In the genomic region with DNA sequence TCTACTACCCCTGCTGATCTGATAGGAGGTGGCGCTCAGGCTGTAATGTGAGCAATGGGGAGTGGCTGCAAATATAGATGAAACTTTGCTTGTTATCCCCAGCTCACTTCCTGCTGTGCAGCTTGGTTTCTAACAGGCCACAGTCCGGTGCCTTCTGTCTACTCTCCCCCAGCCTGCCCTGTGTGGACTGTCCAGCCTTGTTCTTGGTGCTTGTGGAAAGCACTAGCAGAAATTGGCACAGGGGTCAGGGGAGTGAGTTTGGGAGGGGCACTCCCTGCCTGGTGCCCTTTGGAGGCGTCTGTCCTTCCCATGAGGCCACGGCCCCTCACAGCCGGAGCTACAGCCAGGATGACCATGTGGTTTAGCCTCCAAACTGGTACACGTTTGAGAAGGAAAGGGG, we compare ENCODE assay signal across 1 cellular context.
TF ChIP-seq lines count a peak whose summit lies in the region.

No MANE protein-coding gene starts in this region.

TF ChIP-seq in SK-N-SH, 30 proteins besides CTCF, POLR2A, EP300 and RAD21:
- TF ChIP-seq YY1 (IDR thresholded peaks at IDR 0.05; ENCODE audit: low read depth) (no peak), TAF1 (IDR thresholded peaks at IDR 0.05; ENCODE audit: borderline replicate concordance, low read depth, low read length) (no peak), RXRA (IDR thresholded peaks at IDR 0.05; ENCODE audit: borderline replicate concordance, low read depth) (no peak), CHD2 (IDR thresholded peaks at IDR 0.05; ENCODE audit: low read length, partially characterized antibody) (no peak), MEF2A (IDR thresholded peaks at IDR 0.05; ENCODE audit: borderline replicate concordance, low read depth) (no peak), IRF3 (IDR thresholded peaks at IDR 0.05; ENCODE audit: low read depth, low read length) (no peak)
